In the genomic region with DNA sequence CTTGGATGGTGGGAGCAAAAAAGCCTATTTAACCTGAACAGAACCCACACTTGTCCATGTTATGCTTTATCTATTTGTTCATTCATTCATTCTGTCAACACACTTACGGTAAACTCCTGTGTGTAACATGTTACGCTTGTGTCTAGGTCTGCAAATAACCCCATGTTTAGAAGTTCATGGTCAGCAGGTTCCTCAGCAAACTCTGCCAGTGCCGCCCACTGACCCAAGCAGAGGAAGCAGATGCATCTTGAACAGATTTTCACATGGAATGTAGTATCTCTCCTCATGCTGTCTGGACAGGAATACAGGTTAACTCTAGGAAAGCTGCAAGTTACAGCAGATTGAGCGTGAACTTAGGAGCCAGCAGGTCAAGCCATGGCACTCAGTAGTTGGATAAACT, we compare ENCODE assay signal across 14 cellular contexts.
DNase-seq lines count a peak whose midpoint lies in the region; ATAC-seq and TF ChIP-seq lines count a peak whose summit lies in the region.
"Had no signal": no experiment of that assay in that cellular context is flagged by ENCODE, and none has a peak within 500 bp of the region (broad histone marks: within the 10 kb centered on the region; RNA-seq: fewer than 3 reads in every experiment).

No MANE protein-coding gene starts in this region.

- H3K36me3 Mint-ChIP-seq in osteocyte (ENCODE audit: unreplicated experiment): no peaks in the 10 kb centered on the region
- H3K36me3 Mint-ChIP-seq: T-cell had no signal

- peak overlapping the region; percentile 38 for H3K27ac ChIP-seq in left ventricle myocardium inferior (replicated peaks)
- peak overlapping the region; percentile 72 to 80 (median 76) for H3K27ac ChIP-seq in esophagus squamous epithelium
- peak overlapping the region; percentile 49 for H3K27ac ChIP-seq in vagina
- H3K27ac ChIP-seq in effector memory CD4-positive, alpha-beta T cell (ENCODE audit: insufficient read depth, low read length, poor library complexity, severe bottlenecking): no peak overlapping the region

- H3K36me3 ChIP-seq in left ventricle myocardium inferior (no peaks in the 10 kb centered on the region), esophagus squamous epithelium (no peaks in the 10 kb centered on the region), vagina (no peaks in the 10 kb centered on the region)
- no peaks in the 10 kb centered on the region for H3K36me3 ChIP-seq in effector memory CD4-positive, alpha-beta T cell (ENCODE audit: control insufficient read depth, insufficient read depth, low read length)
- H3K36me3 ChIP-seq: thoracic aorta had no signal

- H3K27ac Mint-ChIP-seq in osteocyte (ENCODE audit: unreplicated experiment): peak overlapping the region; percentile 95
- H3K27ac Mint-ChIP-seq: activated T-helper 1 cell treated with anti-CD3 and anti-CD28 coated beads, Interleukin-12 subunit alpha, Interleukin-12 subunit beta, Interleukin-2, Interleukin-4 antibody, amounts not matched to agents 30 ng/mL and 10 ng/mL and 1 ng/mL, durations not matched to agents 14 hours and 24 hours and 36 hours had no signal

- DNase-seq in left ventricle myocardium inferior: no peak
- DNase-seq in cardiac septum (ENCODE audit: low spot score): no peak
- DNase-seq in esophagus squamous epithelium (lab: John Stamatoyannopoulos, UW): no peak
- peak; percentile 30 for DNase-seq in osteocyte (ENCODE audit: extremely low spot score, unreplicated experiment)
- DNase-seq in vagina (ENCODE audit: extremely low spot score in 2 of 2): peak in 1 of 2 donors; percentile 58
- DNase-seq in effector memory CD4-positive, alpha-beta T cell: no peak
- DNase-seq: activated CD4-positive, alpha-beta T cell treated with anti-CD3 and anti-CD28 coated beads, Interleukin-2, amount 50 U/mL, for 1 hour; NCI-H2081 treated with DMSO at 0.1 percent for 48 hours had no signal

- no peak overlapping the region for H3K4me3 Mint-ChIP-seq in osteocyte (ENCODE audit: unreplicated experiment)
- H3K4me3 Mint-ChIP-seq: activated T-helper 1 cell treated with anti-CD3 and anti-CD28 coated beads, Interleukin-12 subunit alpha, Interleukin-12 subunit beta, Interleukin-2, Interleukin-4 antibody, amounts not matched to agents 30 ng/mL and 10 ng/mL and 1 ng/mL, durations not matched to agents 14 hours and 24 hours and 36 hours; T-cell had no signal

- H3K9me3 Mint-ChIP-seq in osteocyte (ENCODE audit: unreplicated experiment): no peaks in the 10 kb centered on the region
- H3K9me3 Mint-ChIP-seq: activated T-helper 1 cell treated with anti-CD3 and anti-CD28 coated beads, Interleukin-12 subunit alpha, Interleukin-12 subunit beta, Interleukin-2, Interleukin-4 antibody, amounts not matched to agents 30 ng/mL and 10 ng/mL and 1 ng/mL, durations not matched to agents 14 hours and 24 hours and 36 hours; T-cell had no signal

- H3K27me3 ChIP-seq in left ventricle myocardium inferior (ENCODE audit: low read depth) (no peaks in the 10 kb centered on the region), esophagus squamous epithelium (no peaks in the 10 kb centered on the region), vagina (no peaks in the 10 kb centered on the region)
- H3K27me3 ChIP-seq in effector memory CD4-positive, alpha-beta T cell (replicated peaks; ENCODE audit: control insufficient read depth, insufficient read depth, low read length, poor library complexity, severe bottlenecking): no peaks in the 10 kb centered on the region

- 88 to 92% methylated on average over 4 of the region's 4 CpGs for WGBS in esophagus squamous epithelium, 2 donors

- H3K9me3 ChIP-seq in left ventricle myocardium inferior (replicated peaks) (no peaks in the 10 kb centered on the region), esophagus squamous epithelium (no peaks in the 10 kb centered on the region), vagina (no peaks in the 10 kb centered on the region)
- H3K9me3 ChIP-seq in effector memory CD4-positive, alpha-beta T cell (ENCODE audit: control insufficient read depth, low read length): no peaks in the 10 kb centered on the region
- H3K9me3 ChIP-seq: A549, thoracic aorta had no signal

- H3K4me1 ChIP-seq in left ventricle myocardium inferior (peaks cover 20% of the 10 kb centered on the region), esophagus squamous epithelium (peaks cover 5 to 33% (median 16%) of the 10 kb centered on the region in 3 donors), vagina (peaks cover 37% of the 10 kb centered on the region)
- H3K4me1 ChIP-seq in effector memory CD4-positive, alpha-beta T cell (ENCODE audit: control insufficient read depth, insufficient read depth, low read length, poor library complexity, severe bottlenecking): no peaks in the 10 kb centered on the region

- TF ChIP-seq CTCF in left ventricle myocardium inferior (IDR thresholded peaks at IDR 0.05; ENCODE audit: borderline replicate concordance) (no peak), esophagus squamous epithelium (IDR thresholded peaks at IDR 0.05) (no peak), osteocyte (IDR thresholded peaks at IDR 0.05) (no peak), vagina (IDR thresholded peaks at IDR 0.05) (no peak)

- no peak for TF ChIP-seq POLR2A in esophagus squamous epithelium (IDR thresholded peaks at IDR 0.05)
- TF ChIP-seq POLR2A in vagina (IDR thresholded peaks at IDR 0.05): no peak

- no peaks in the 10 kb centered on the region for H3K27me3 Mint-ChIP-seq in osteocyte (ENCODE audit: unreplicated experiment)

- H3K4me3 ChIP-seq in left ventricle myocardium inferior (no peak overlapping the region), esophagus squamous epithelium (no peak overlapping the region), vagina (no peak overlapping the region)
- H3K4me3 ChIP-seq in effector memory CD4-positive, alpha-beta T cell (ENCODE audit: insufficient read depth, low read depth, low read length, poor library complexity, severe bottlenecking): no peak overlapping the region
- H3K4me3 ChIP-seq: A549, thoracic aorta had no signal

- ATAC-seq in HG03378 (IDR thresholded peaks at IDR 0.05; ENCODE audit: unreplicated experiment) (no peak), GM18861 (IDR thresholded peaks at IDR 0.05; ENCODE audit: unreplicated experiment) (no peak)

- intact Hi-C loops in left ventricle myocardium inferior (cut with micrococcal nuclease) (no loop called here), cardiac septum (cut with DNase I) (loop anchor here (10.0 kb wide), 1 partner anchor 517 kb away; no protein-coding TSS in a partner anchor), esophagus squamous epithelium (cut with DNase I) (no loop called here), vagina (cut with DNase I) (no loop called here)

- H3K4me1 Mint-ChIP-seq in osteocyte (ENCODE audit: unreplicated experiment): peaks cover 79% of the 10 kb centered on the region
